Comparison of ENCODE assay signal across 14 cellular contexts in genomic region chr1:71586030-71586429, GRCh38.
"Had no signal": no experiment of that assay in that cellular context is flagged by ENCODE, and none has a peak within 500 bp of the region (broad histone marks: within the 10 kb centered on the region; RNA-seq: fewer than 3 reads in every experiment).

No MANE protein-coding gene starts in this region.

- H3K4me1 ChIP-seq: ascending aorta, upper lobe of left lung had no signal

- H3K27me3 ChIP-seq: ascending aorta, dorsolateral prefrontal cortex, ovary, upper lobe of left lung had no signal

- H3K27ac Mint-ChIP-seq: activated naive CD8-positive, alpha-beta T cell treated with anti-CD3 and anti-CD28 coated beads, Interleukin-2, amount 50 U/mL, for 24 hours; stimulated activated naive CD8-positive, alpha-beta T cell treated with anti-CD3 and anti-CD28 coated beads, Interleukin-15, Interleukin-2, amounts not matched to agents 100 ng/mL and 50 ng/mL, for 24 hours had no signal

- H3K9me3 ChIP-seq: ascending aorta, ovary, upper lobe of left lung had no signal

- H3K27ac ChIP-seq: ascending aorta, dorsolateral prefrontal cortex, ovary, upper lobe of left lung had no signal

- H3K27me3 Mint-ChIP-seq: activated naive CD8-positive, alpha-beta T cell treated with anti-CD3 and anti-CD28 coated beads, Interleukin-2, amount 50 U/mL, for 24 hours; stimulated activated naive CD8-positive, alpha-beta T cell treated with anti-CD3 and anti-CD28 coated beads, Interleukin-15, Interleukin-2, amounts not matched to agents 100 ng/mL and 50 ng/mL, for 24 hours had no signal

- ATAC-seq: activated naive CD8-positive, alpha-beta T cell treated with anti-CD3 and anti-CD28 coated beads, Interleukin-2, amount 50 U/mL, for 24 hours; esophagus mucosa; WTC11 had no signal

- H3K36me3 Mint-ChIP-seq: WTC11 had no signal

- DNase-seq: activated CD4-positive, alpha-beta T cell treated with anti-CD3 and anti-CD28 coated beads for 48 hours; activated naive CD4-positive, alpha-beta T cell treated with Interleukin-2 at 50 U/mL for 16 hours; activated naive CD8-positive, alpha-beta T cell treated with anti-CD3 and anti-CD28 coated beads, Interleukin-2, amount 50 U/mL, for 24 hours; dorsolateral prefrontal cortex; hippocampal formation; ovary; stimulated activated CD4-positive, alpha-beta T cell treated with anti-CD3 and anti-CD28 coated beads, Interleukin-15, amount 100 ng/mL, for 24 hours; stimulated activated CD4-positive, alpha-beta T cell treated with anti-CD3 and anti-CD28 coated beads, Interleukin-4, amount 100 ng/mL, for 24 hours; upper lobe of left lung had no signal

- H3K4me1 Mint-ChIP-seq: activated naive CD8-positive, alpha-beta T cell treated with anti-CD3 and anti-CD28 coated beads, Interleukin-2, amount 50 U/mL, for 24 hours; neural crest cell had no signal

- H3K4me3 ChIP-seq: ascending aorta, dorsolateral prefrontal cortex, ovary, upper lobe of left lung had no signal

- H3K9me3 Mint-ChIP-seq: activated naive CD8-positive, alpha-beta T cell treated with anti-CD3 and anti-CD28 coated beads, Interleukin-2, amount 50 U/mL, for 24 hours; neural crest cell; stimulated activated naive CD8-positive, alpha-beta T cell treated with anti-CD3 and anti-CD28 coated beads, Interleukin-15, Interleukin-2, amounts not matched to agents 100 ng/mL and 50 ng/mL, for 24 hours; WTC11 had no signal

- H3K36me3 ChIP-seq: ascending aorta, ovary, upper lobe of left lung had no signal

- H3K4me3 Mint-ChIP-seq: activated naive CD8-positive, alpha-beta T cell treated with anti-CD3 and anti-CD28 coated beads, Interleukin-2, amount 50 U/mL, for 24 hours; neural crest cell; stimulated activated naive CD8-positive, alpha-beta T cell treated with anti-CD3 and anti-CD28 coated beads, Interleukin-15, Interleukin-2, amounts not matched to agents 100 ng/mL and 50 ng/mL, for 24 hours; WTC11 had no signal
